Comparison of ENCODE assay signal across 1 cellular context in the genomic region with DNA sequence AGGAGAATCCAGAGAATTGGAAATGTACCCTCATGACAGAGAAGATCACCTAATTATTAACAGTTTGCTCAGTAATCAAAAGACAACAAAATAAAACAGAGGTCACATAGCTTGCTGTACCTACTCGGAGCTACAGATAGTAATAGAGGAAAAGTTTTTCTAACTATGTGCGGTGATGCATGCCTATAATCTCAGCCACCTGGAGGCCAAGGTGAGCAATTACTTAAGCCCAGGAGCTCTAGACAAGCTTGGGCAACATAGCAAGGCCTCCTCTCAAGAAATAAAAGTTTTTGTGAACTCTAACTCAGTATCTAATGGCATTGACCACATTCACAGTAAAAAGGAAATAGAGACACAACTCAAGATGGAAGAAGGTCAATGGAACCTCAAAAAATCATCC.
TF ChIP-seq lines count a peak whose summit lies in the region.

No MANE protein-coding gene starts in this region.

TF ChIP-seq in GM12878, 131 proteins besides CTCF, POLR2A, EP300 and RAD21 (continued from another document):
- TF ChIP-seq, protein P1, sequence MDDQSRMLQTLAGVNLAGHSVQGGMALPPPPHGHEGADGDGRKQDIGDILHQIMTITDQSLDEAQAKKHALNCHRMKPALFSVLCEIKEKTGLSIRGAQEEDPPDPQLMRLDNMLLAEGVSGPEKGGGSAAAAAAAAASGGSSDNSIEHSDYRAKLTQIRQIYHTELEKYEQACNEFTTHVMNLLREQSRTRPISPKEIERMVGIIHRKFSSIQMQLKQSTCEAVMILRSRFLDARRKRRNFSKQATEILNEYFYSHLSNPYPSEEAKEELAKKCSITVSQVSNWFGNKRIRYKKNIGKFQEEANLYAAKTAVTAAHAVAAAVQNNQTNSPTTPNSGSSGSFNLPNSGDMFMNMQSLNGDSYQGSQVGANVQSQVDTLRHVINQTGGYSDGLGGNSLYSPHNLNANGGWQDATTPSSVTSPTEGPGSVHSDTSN (IDR thresholded peaks at IDR 0.05; ENCODE audit: insufficient replicate concordance, low read depth, low read length) = no peak
- TF ChIP-seq MTA3 (IDR thresholded peaks at IDR 0.05; ENCODE audit: borderline replicate concordance, low read length) = no peak
- TF ChIP-seq MEF2A (IDR thresholded peaks at IDR 0.05; ENCODE audit: insufficient read depth, low read depth, low read length) = no peak
- no peak for TF ChIP-seq BCLAF1 (IDR thresholded peaks at IDR 0.05)
- no peak for TF ChIP-seq IKZF2 (IDR thresholded peaks at IDR 0.05)
- no peak for TF ChIP-seq EGR1 (IDR thresholded peaks at IDR 0.05; ENCODE audit: borderline replicate concordance in 1 of 2, low read depth in 2 of 2, low read length in 2 of 2)
